ENCODE assay signal across 1 cellular context in genomic region chr16:720507-720989, GRCh38.
TF ChIP-seq lines count a peak whose summit lies in the region.

No MANE protein-coding gene starts in this region.

TF ChIP-seq in K562, 482 proteins besides CTCF, POLR2A, EP300 and RAD21 (continued from another document and continues in another):
- TF ChIP-seq, protein P1, sequence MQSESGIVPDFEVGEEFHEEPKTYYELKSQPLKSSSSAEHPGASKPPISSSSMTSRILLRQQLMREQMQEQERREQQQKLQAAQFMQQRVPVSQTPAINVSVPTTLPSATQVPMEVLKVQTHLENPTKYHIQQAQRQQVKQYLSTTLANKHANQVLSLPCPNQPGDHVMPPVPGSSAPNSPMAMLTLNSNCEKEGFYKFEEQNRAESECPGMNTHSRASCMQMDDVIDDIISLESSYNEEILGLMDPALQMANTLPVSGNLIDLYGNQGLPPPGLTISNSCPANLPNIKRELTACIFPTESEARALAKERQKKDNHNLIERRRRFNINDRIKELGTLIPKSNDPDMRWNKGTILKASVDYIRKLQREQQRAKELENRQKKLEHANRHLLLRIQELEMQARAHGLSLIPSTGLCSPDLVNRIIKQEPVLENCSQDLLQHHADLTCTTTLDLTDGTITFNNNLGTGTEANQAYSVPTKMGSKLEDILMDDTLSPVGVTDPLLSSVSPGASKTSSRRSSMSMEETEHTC (IDR thresholded peaks at IDR 0.05): no peak
- no peak for TF ChIP-seq PCBP2 (IDR thresholded peaks at IDR 0.05; ENCODE audit: low read depth, low read length, poor library complexity, severe bottlenecking)
- 0 out of 2 replicates have a peak, but pooled peaks have one; percentile 18 for TF ChIP-seq ZNF77 (CRISPR knock-in tag; IDR thresholded peaks at IDR 0.05)
- TF ChIP-seq ZNF740 (CRISPR knock-in tag; IDR thresholded peaks at IDR 0.05): peak; percentile 89
- TF ChIP-seq ZNF740 (tag; IDR thresholded peaks at IDR 0.05): peak in 1 of 2 experiments; percentile 75; a peak in 2 of 4 replicates
- TF ChIP-seq POLR2B (IDR thresholded peaks at IDR 0.05; ENCODE audit: low read depth, partially characterized antibody): peak; percentile 68
- peak; percentile 81; the same call in 1 of the 2 replicates for TF ChIP-seq BHLHE40 (IDR thresholded peaks at IDR 0.05; ENCODE audit: low read length)
- no peak for TF ChIP-seq POLR2G (IDR thresholded peaks at IDR 0.05; ENCODE audit: low read depth, low read length)
- TF ChIP-seq ZNF583 (CRISPR knock-in tag; IDR thresholded peaks at IDR 0.05): no peak
- TF ChIP-seq, protein P2, sequence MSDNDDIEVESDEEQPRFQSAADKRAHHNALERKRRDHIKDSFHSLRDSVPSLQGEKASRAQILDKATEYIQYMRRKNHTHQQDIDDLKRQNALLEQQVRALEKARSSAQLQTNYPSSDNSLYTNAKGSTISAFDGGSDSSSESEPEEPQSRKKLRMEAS (CRISPR knock-in tag; IDR thresholded peaks at IDR 0.05): peak; percentile 52; the same call in 1 of the 2 replicates
- TF ChIP-seq RBM22 (IDR thresholded peaks at IDR 0.05; ENCODE audit: low read depth, low read length, poor library complexity, severe bottlenecking): peak; percentile 28
- TF ChIP-seq ZNF586 (CRISPR knock-in tag; conservative IDR thresholded peaks at IDR 0.05): no peak
- no peak for TF ChIP-seq ZNF24 (IDR thresholded peaks at IDR 0.05)
- no peak for TF ChIP-seq AFF1 (IDR thresholded peaks at IDR 0.05; ENCODE audit: low read depth in 1 of 2, partially characterized antibody in 2 of 2)
- TF ChIP-seq, protein P3, sequence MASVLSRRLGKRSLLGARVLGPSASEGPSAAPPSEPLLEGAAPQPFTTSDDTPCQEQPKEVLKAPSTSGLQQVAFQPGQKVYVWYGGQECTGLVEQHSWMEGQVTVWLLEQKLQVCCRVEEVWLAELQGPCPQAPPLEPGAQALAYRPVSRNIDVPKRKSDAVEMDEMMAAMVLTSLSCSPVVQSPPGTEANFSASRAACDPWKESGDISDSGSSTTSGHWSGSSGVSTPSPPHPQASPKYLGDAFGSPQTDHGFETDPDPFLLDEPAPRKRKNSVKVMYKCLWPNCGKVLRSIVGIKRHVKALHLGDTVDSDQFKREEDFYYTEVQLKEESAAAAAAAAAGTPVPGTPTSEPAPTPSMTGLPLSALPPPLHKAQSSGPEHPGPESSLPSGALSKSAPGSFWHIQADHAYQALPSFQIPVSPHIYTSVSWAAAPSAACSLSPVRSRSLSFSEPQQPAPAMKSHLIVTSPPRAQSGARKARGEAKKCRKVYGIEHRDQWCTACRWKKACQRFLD (CRISPR knock-in tag; IDR thresholded peaks at IDR 0.05): peak; percentile 55; the same call in 1 of the 2 replicates
- TF ChIP-seq CHD7 (IDR thresholded peaks at IDR 0.05; ENCODE audit: low read depth, low read length): no peak
- TF ChIP-seq FOSL1 (tag; conservative IDR thresholded peaks at IDR 0.05): peak; percentile 46; the same call in 1 of the 2 replicates
- no peak for TF ChIP-seq POLR3A (IDR thresholded peaks at IDR 0.05; ENCODE audit: borderline replicate concordance, extremely low read depth, insufficient read depth, insufficient read length)
- TF ChIP-seq YY1 (IDR thresholded peaks at IDR 0.05; ENCODE audit: borderline replicate concordance in 1 of 3, control insufficient read depth in 1 of 3, extremely low read depth in 1 of 3, insufficient read depth in 3 of 3, insufficient read length in 1 of 3, insufficient replicate concordance in 2 of 3, low read depth in 1 of 3, low read length in 2 of 3): peak in 1 of 3 experiments; percentile 82
- TF ChIP-seq PRDM10 (IDR thresholded peaks at IDR 0.05; ENCODE audit: partially characterized antibody): no peak
- TF ChIP-seq RBM14 (IDR thresholded peaks at IDR 0.05; ENCODE audit: borderline replicate concordance, insufficient read depth, low read depth, low read length): 0 out of 2 replicates have a peak, but pooled peaks have one; percentile 55
- TF ChIP-seq, protein P4, sequence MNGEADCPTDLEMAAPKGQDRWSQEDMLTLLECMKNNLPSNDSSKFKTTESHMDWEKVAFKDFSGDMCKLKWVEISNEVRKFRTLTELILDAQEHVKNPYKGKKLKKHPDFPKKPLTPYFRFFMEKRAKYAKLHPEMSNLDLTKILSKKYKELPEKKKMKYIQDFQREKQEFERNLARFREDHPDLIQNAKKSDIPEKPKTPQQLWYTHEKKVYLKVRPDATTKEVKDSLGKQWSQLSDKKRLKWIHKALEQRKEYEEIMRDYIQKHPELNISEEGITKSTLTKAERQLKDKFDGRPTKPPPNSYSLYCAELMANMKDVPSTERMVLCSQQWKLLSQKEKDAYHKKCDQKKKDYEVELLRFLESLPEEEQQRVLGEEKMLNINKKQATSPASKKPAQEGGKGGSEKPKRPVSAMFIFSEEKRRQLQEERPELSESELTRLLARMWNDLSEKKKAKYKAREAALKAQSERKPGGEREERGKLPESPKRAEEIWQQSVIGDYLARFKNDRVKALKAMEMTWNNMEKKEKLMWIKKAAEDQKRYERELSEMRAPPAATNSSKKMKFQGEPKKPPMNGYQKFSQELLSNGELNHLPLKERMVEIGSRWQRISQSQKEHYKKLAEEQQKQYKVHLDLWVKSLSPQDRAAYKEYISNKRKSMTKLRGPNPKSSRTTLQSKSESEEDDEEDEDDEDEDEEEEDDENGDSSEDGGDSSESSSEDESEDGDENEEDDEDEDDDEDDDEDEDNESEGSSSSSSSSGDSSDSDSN (IDR thresholded peaks at IDR 0.05; ENCODE audit: borderline replicate concordance in 1 of 2, low read depth in 2 of 2, low read length in 2 of 2): 0 out of 4 replicates have a peak, but pooled peaks of 1 of the 2 experiments have one; percentile 20
- no peak for TF ChIP-seq SMARCA5 (IDR thresholded peaks at IDR 0.05)
